8 cellular contexts compared by ENCODE assay signal in genomic region chr19:45716314-45717130, GRCh38. TPM values are rescaled to one million over a fixed set of nuclear protein-coding genes. Genes with fewer than 3 reads are reported as not detected.
DNase-seq lines count a peak whose midpoint lies in the region; ATAC-seq and TF ChIP-seq lines count a peak whose summit lies in the region.

No MANE protein-coding gene starts in this region.

- no peaks in the 10 kb centered on the region for H3K27me3 Mint-ChIP-seq in H9 (ENCODE audit: low read depth)
- no peaks in the 10 kb centered on the region for H3K27me3 Mint-ChIP-seq in T-helper 1 cell treated with Interleukin-12 subunit alpha and Interleukin-12 subunit beta and Interleukin-4 antibody, amounts not matched to agents 30 μg/mL and 1 μg/mL, for 36 hours (ENCODE audit: low read depth)
- H3K27me3 Mint-ChIP-seq in dendritic cell treated with granulocyte-macrophage colony-stimulating factor and Interleukin-4, amounts not matched to agents 40 ng/mL and 50 ng/mL, for 4 days = no peaks in the 10 kb centered on the region

- H3K23me2 ChIP-seq in H9 (ENCODE audit: insufficient read length, low read depth, low read length, poor library complexity, severe bottlenecking) = peaks cover 14% of the 10 kb centered on the region

- H3K4me2 ChIP-seq in H9 (ENCODE audit: insufficient read depth, insufficient read length, low read length) = peak overlapping the region; percentile 100

- H2BK12ac ChIP-seq in H9 (ENCODE audit: insufficient read length, low read depth, low read length) = peak overlapping the region; percentile 60

- H2BK20ac ChIP-seq in H9 (ENCODE audit: low read depth, low read length, poor library complexity, severe bottlenecking) = peak overlapping the region; percentile 99

- peak overlapping the region; percentile 99 for H2AK5ac ChIP-seq in H9 (ENCODE audit: insufficient read length, low read length)

- peak overlapping the region; percentile 50 for H4K91ac ChIP-seq in H9 (ENCODE audit: insufficient read length, low read depth, low read length)

- H3K4me1 ChIP-seq in H9 (ENCODE audit: insufficient read depth, low read length) = no peaks in the 10 kb centered on the region
- peaks cover 14% of the 10 kb centered on the region for H3K4me1 ChIP-seq in thymus (ENCODE audit: control insufficient read depth, insufficient read depth, low read length)

- H3K18ac ChIP-seq in H9 (ENCODE audit: insufficient read length, low read depth, low read length) = peak overlapping the region; percentile 100

- H3K4me3 Mint-ChIP-seq in H9 = peak overlapping the region; percentile 91 to 96
- H3K4me3 Mint-ChIP-seq in T-helper 1 cell treated with Interleukin-12 subunit alpha and Interleukin-12 subunit beta and Interleukin-4 antibody, amounts not matched to agents 30 μg/mL and 1 μg/mL, for 36 hours = peak overlapping the region; percentile 94
- H3K4me3 Mint-ChIP-seq in dendritic cell treated with granulocyte-macrophage colony-stimulating factor and Interleukin-4, amounts not matched to agents 40 ng/mL and 50 ng/mL, for 4 days = peak overlapping the region; percentile 95

- peaks cover 29 to 32% of the 10 kb centered on the region in 2 experiments for H3K4me1 Mint-ChIP-seq in H9
- H3K4me1 Mint-ChIP-seq in T-helper 1 cell treated with Interleukin-12 subunit alpha and Interleukin-12 subunit beta and Interleukin-4 antibody, amounts not matched to agents 30 μg/mL and 1 μg/mL, for 36 hours (ENCODE audit: low read depth) = peaks cover 25% of the 10 kb centered on the region
- peaks cover 58% of the 10 kb centered on the region for H3K4me1 Mint-ChIP-seq in dendritic cell treated with granulocyte-macrophage colony-stimulating factor and Interleukin-4, amounts not matched to agents 40 ng/mL and 50 ng/mL, for 4 days (ENCODE audit: low read depth)

- no peak overlapping the region for H2BK15ac ChIP-seq in H9 (ENCODE audit: low read depth, low read length)

- peaks cover 12% of the 10 kb centered on the region; the same call in 1 of the 2 replicates for H3K79me2 ChIP-seq in H9 (ENCODE audit: insufficient read depth, low read length)

- H3K56ac ChIP-seq in H9 (ENCODE audit: insufficient read length, low read depth, low read length) = peak overlapping the region; percentile 97

- no peak for ATAC-seq in GM19395 (IDR thresholded peaks at IDR 0.05; ENCODE audit: unreplicated experiment)

- TF ChIP-seq CTCF in 22Rv1 (IDR thresholded peaks at IDR 0.05) = no peak
- 0 out of 3 replicates have a peak, but pooled peaks have one; percentile 18 for TF ChIP-seq CTCF in H9 (conservative IDR thresholded peaks at IDR 0.05)

- peak overlapping the region; percentile 99 for H3K9ac ChIP-seq in H9 (ENCODE audit: extremely low read depth, insufficient read length, low read length)

- peak overlapping the region; percentile 92 for H2BK120ac ChIP-seq in H9 (ENCODE audit: low read depth, low read length, poor library complexity, severe bottlenecking)

- H3K27me3 ChIP-seq in H9 (ENCODE audit: insufficient read depth, low read length) (no peaks in the 10 kb centered on the region), thymus (ENCODE audit: control insufficient read depth, insufficient read depth) (no peaks in the 10 kb centered on the region)

- peak overlapping the region; percentile 73 for H3K4me3 ChIP-seq in thymus (ENCODE audit: low read length)

- H3K9me3 Mint-ChIP-seq in H9 = no peaks in the 10 kb centered on the region
- no peaks in the 10 kb centered on the region for H3K9me3 Mint-ChIP-seq in T-helper 1 cell treated with Interleukin-12 subunit alpha and Interleukin-12 subunit beta and Interleukin-4 antibody, amounts not matched to agents 30 μg/mL and 1 μg/mL, for 36 hours
- no peaks in the 10 kb centered on the region for H3K9me3 Mint-ChIP-seq in dendritic cell treated with granulocyte-macrophage colony-stimulating factor and Interleukin-4, amounts not matched to agents 40 ng/mL and 50 ng/mL, for 4 days

- peak overlapping the region; percentile 99 for H3K14ac ChIP-seq in H9 (ENCODE audit: insufficient read depth, low read length)

- intact Hi-C loops in dendritic cell treated with granulocyte-macrophage colony-stimulating factor and Interleukin-4, amounts not matched to agents 40 ng/mL and 50 ng/mL, for 4 days (cut with micrococcal nuclease) = loop anchor here (1.0 kb wide), 2 partner anchors 14 to 24 kb away; partner anchors contain the start of genes FBXO46 and QPCTL

- WGBS in H9 (ENCODE audit: extremely low coverage, insufficient read length, low lambda C conversion rate) = 100% methylated on average over 1 of the region's 24 CpGs
- WGBS in thymus = 5% methylated on average over 24 of the region's 24 CpGs

- DNase-seq in H9 (no peak), lung microvascular endothelial cell (ENCODE audit: low read depth in 2 of 2) (peak; percentile 27 to 54), GF-D8 (lab: John Stamatoyannopoulos, UW) (no peak)

- peaks cover 14 to 29% (median 24%) of the 10 kb centered on the region in 3 experiments; a peak in 6 of 7 replicates for H3K36me3 Mint-ChIP-seq in H9 (ENCODE audit: insufficient read depth in 1 of 3, low read depth in 3 of 3)
- peaks cover 18% of the 10 kb centered on the region for H3K36me3 Mint-ChIP-seq in T-helper 1 cell treated with Interleukin-12 subunit alpha and Interleukin-12 subunit beta and Interleukin-4 antibody, amounts not matched to agents 30 μg/mL and 1 μg/mL, for 36 hours (ENCODE audit: low read depth)
- H3K36me3 Mint-ChIP-seq in dendritic cell treated with granulocyte-macrophage colony-stimulating factor and Interleukin-4, amounts not matched to agents 40 ng/mL and 50 ng/mL, for 4 days (ENCODE audit: low read depth) = peaks cover 59% of the 10 kb centered on the region

- H3K4ac ChIP-seq in H9 (ENCODE audit: low read depth, low read length) = peak overlapping the region; percentile 96; the same call in 1 of the 2 replicates

- H4K5ac ChIP-seq in H9 (ENCODE audit: insufficient read length, low read depth, low read length) = peak overlapping the region; percentile 92

- H2BK5ac ChIP-seq in H9 (ENCODE audit: insufficient read length, low read length) = peak overlapping the region; percentile 94

- H2AFZ ChIP-seq in H9 (ENCODE audit: low read length) = no peak overlapping the region

- H3K27ac Mint-ChIP-seq in H9 = peak overlapping the region; percentile 87 to 99 (median 97)
- H3K27ac Mint-ChIP-seq in T-helper 1 cell treated with Interleukin-12 subunit alpha and Interleukin-12 subunit beta and Interleukin-4 antibody, amounts not matched to agents 30 μg/mL and 1 μg/mL, for 36 hours = peak overlapping the region; percentile 93
- H3K27ac Mint-ChIP-seq in dendritic cell treated with granulocyte-macrophage colony-stimulating factor and Interleukin-4, amounts not matched to agents 40 ng/mL and 50 ng/mL, for 4 days = peak overlapping the region; percentile 80

- H3K9me3 ChIP-seq in H9 (ENCODE audit: control insufficient read depth, low read depth, low read length) (no peaks in the 10 kb centered on the region), thymus (ENCODE audit: control insufficient read depth) (no peaks in the 10 kb centered on the region)

- H3K23ac ChIP-seq in H9 (ENCODE audit: insufficient read length, low read depth, low read length) = no peak overlapping the region

- H3T11ph ChIP-seq in H9 (ENCODE audit: low read length) = peak overlapping the region; percentile 97

- no peaks in the 10 kb centered on the region for H4K20me1 ChIP-seq in H9 (ENCODE audit: control insufficient read depth, insufficient read depth, insufficient read length)

- peaks cover 23% of the 10 kb centered on the region for H3K36me3 ChIP-seq in thymus (ENCODE audit: control insufficient read depth, insufficient read depth)

- no peaks in the 10 kb centered on the region for H3K79me1 ChIP-seq in H9 (ENCODE audit: insufficient read depth, low read depth, low read length, poor library complexity, severe bottlenecking)

- peak overlapping the region; percentile 92 for H4K8ac ChIP-seq in H9 (replicated peaks; ENCODE audit: insufficient read length, low read depth, low read length)

- H3K27ac ChIP-seq in 22Rv1 (peak overlapping the region; percentile 90), H9 (ENCODE audit: insufficient read length, low read depth, low read length) (peak overlapping the region; percentile 81), thymus (ENCODE audit: low read depth) (peak overlapping the region; percentile 72)

RNA-seq across cellular contexts. Expression of gene FBXO46, which starts 14.2 kb away (rescaled TPM):
- total RNA-seq in H9 (2021) = 43.6 and 43.9 TPM in 2 replicates
- 3.5 and 4.4 TPM in 2 replicates for total RNA-seq in lung microvascular endothelial cell
- polyA plus RNA-seq in thymus = 18.8 TPM

RNA-seq across cellular contexts. Expression of gene MEIOSIN, which starts 16.7 kb away (rescaled TPM):
- 0.07 TPM in 1 of 2 replicates, not detected in the other for total RNA-seq in H9 (2021)
- total RNA-seq in lung microvascular endothelial cell = not detected in 2 replicates
- 0.02 TPM for polyA plus RNA-seq in thymus

RNA-seq across cellular contexts. Expression of gene QPCTL, which starts 24.1 kb away (rescaled TPM):
- 13.7 and 14.1 TPM in 2 replicates for total RNA-seq in H9 (2021)
- total RNA-seq in lung microvascular endothelial cell = 5.9 and 7.7 TPM in 2 replicates
- polyA plus RNA-seq in thymus = 8.2 TPM

RNA-seq across cellular contexts. Expression of gene SNRPD2, which starts 24.8 kb away (rescaled TPM):
- total RNA-seq in H9 (2021) = 793 and 808 TPM in 2 replicates
- total RNA-seq in lung microvascular endothelial cell = 331 and 391 TPM in 2 replicates
- polyA plus RNA-seq in thymus = 395 TPM

RNA-seq across cellular contexts. Expression of gene GIPR, which starts 48.5 kb away (rescaled TPM):
- 0.55 and 0.61 TPM in 2 replicates for total RNA-seq in H9 (2021)
- under 0.01 TPM in 2 replicates for total RNA-seq in lung microvascular endothelial cell
- polyA plus RNA-seq in thymus = 1.6 TPM

Comparison
In these comparisons a context has a peak if more than half of its experiments do, and no peak if none do; other contexts are left out.
1. DNase-seq: peak in lung microvascular endothelial cell (2 of 2); none in H9 (single experiment) and GF-D8 (single experiment).
2. Peak in every context shown above with its lines, with median percentiles within 50 percentile points of each other: H3K27ac ChIP-seq, H3K27ac Mint-ChIP-seq and H3K4me3 Mint-ChIP-seq.